Comparison of ENCODE assay signal across 2 cellular contexts in the genomic region with DNA sequence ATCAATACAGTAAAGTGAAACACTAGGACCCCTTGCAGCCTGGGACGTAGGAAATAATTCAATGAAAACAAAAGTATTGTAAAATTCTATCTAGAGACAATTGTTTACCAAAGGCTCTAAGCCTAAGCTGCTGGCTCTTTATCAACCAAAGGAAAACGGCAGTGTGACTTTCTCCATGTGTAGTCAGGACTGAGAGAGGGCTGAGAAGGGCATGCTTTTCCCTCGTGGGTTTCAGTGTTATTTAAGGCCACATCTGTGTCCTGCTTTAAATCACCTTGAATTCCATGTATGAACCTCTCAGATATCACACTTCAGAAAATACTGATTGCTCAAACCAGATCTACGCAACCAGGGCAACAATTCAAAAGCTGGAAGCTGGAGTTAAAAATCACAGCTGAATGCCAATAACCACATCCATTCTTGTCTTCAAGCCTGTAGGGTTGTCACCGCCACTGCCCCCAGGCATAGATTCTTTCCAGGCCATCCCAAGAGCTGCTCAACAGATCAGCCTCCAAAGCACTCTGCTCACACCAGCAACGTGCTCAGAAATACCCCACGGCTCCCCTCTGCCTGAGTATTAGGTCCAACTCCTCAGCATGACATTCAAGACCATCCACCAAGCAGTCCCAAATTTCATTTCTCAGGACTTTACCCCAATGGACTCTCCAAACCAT.
TF ChIP-seq lines count a peak whose summit lies in the region.

No MANE protein-coding gene starts in this region.

TF ChIP-seq in GM23338, 12 proteins besides CTCF, POLR2A, EP300 and RAD21 (continued from another document):
- TF ChIP-seq, protein P1, sequence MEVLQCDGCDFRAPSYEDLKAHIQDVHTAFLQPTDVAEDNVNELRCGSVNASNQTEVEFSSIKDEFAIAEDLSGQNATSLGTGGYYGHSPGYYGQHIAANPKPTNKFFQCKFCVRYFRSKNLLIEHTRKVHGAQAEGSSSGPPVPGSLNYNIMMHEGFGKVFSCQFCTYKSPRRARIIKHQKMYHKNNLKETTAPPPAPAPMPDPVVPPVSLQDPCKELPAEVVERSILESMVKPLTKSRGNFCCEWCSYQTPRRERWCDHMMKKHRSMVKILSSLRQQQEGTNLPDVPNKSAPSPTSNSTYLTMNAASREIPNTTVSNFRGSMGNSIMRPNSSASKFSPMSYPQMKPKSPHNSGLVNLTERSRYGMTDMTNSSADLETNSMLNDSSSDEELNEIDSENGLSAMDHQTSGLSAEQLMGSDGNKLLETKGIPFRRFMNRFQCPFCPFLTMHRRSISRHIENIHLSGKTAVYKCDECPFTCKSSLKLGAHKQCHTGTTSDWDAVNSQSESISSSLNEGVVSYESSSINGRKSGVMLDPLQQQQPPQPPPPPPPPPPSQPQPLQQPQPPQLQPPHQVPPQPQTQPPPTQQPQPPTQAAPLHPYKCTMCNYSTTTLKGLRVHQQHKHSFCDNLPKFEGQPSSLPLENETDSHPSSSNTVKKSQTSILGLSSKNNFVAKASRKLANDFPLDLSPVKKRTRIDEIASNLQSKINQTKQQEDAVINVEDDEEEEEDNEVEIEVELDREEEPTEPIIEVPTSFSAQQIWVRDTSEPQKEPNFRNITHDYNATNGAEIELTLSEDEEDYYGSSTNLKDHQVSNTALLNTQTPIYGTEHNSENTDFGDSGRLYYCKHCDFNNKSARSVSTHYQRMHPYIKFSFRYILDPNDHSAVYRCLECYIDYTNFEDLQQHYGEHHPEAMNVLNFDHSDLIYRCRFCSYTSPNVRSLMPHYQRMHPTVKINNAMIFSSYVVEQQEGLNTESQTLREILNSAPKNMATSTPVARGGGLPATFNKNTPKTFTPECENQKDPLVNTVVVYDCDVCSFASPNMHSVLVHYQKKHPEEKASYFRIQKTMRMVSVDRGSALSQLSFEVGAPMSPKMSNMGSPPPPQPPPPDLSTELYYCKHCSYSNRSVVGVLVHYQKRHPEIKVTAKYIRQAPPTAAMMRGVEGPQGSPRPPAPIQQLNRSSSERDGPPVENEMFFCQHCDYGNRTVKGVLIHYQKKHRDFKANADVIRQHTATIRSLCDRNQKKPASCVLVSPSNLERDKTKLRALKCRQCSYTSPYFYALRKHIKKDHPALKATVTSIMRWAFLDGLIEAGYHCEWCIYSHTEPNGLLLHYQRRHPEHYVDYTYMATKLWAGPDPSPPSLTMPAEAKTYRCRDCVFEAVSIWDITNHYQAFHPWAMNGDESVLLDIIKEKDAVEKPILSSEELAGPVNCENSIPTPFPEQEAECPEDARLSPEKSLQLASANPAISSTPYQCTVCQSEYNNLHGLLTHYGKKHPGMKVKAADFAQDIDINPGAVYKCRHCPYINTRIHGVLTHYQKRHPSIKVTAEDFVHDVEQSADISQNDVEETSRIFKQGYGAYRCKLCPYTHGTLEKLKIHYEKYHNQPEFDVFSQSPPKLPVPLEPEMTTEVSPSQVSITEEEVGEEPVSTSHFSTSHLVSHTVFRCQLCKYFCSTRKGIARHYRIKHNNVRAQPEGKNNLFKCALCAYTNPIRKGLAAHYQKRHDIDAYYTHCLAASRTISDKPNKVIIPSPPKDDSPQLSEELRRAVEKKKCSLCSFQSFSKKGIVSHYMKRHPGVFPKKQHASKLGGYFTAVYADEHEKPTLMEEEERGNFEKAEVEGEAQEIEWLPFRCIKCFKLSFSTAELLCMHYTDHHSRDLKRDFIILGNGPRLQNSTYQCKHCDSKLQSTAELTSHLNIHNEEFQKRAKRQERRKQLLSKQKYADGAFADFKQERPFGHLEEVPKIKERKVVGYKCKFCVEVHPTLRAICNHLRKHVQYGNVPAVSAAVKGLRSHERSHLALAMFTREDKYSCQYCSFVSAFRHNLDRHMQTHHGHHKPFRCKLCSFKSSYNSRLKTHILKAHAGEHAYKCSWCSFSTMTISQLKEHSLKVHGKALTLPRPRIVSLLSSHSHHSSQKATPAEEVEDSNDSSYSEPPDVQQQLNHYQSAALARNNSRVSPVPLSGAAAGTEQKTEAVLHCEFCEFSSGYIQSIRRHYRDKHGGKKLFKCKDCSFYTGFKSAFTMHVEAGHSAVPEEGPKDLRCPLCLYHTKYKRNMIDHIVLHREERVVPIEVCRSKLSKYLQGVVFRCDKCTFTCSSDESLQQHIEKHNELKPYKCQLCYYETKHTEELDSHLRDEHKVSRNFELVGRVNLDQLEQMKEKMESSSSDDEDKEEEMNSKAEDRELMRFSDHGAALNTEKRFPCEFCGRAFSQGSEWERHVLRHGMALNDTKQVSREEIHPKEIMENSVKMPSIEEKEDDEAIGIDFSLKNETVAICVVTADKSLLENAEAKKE (CRISPR knock-in tag; IDR thresholded peaks at IDR 0.05), result no peak
- no peak for TF ChIP-seq EZH2phosphoT487 (IDR thresholded peaks at IDR 0.05; ENCODE audit: unreplicated experiment)
- TF ChIP-seq, protein P2, sequence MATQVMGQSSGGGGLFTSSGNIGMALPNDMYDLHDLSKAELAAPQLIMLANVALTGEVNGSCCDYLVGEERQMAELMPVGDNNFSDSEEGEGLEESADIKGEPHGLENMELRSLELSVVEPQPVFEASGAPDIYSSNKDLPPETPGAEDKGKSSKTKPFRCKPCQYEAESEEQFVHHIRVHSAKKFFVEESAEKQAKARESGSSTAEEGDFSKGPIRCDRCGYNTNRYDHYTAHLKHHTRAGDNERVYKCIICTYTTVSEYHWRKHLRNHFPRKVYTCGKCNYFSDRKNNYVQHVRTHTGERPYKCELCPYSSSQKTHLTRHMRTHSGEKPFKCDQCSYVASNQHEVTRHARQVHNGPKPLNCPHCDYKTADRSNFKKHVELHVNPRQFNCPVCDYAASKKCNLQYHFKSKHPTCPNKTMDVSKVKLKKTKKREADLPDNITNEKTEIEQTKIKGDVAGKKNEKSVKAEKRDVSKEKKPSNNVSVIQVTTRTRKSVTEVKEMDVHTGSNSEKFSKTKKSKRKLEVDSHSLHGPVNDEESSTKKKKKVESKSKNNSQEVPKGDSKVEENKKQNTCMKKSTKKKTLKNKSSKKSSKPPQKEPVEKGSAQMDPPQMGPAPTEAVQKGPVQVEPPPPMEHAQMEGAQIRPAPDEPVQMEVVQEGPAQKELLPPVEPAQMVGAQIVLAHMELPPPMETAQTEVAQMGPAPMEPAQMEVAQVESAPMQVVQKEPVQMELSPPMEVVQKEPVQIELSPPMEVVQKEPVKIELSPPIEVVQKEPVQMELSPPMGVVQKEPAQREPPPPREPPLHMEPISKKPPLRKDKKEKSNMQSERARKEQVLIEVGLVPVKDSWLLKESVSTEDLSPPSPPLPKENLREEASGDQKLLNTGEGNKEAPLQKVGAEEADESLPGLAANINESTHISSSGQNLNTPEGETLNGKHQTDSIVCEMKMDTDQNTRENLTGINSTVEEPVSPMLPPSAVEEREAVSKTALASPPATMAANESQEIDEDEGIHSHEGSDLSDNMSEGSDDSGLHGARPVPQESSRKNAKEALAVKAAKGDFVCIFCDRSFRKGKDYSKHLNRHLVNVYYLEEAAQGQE (IDR thresholded peaks at IDR 0.05; ENCODE audit: unreplicated experiment), result no peak
- no peak for TF ChIP-seq NANOG (IDR thresholded peaks at IDR 0.05; ENCODE audit: borderline replicate concordance)
- TF ChIP-seq, protein P3, sequence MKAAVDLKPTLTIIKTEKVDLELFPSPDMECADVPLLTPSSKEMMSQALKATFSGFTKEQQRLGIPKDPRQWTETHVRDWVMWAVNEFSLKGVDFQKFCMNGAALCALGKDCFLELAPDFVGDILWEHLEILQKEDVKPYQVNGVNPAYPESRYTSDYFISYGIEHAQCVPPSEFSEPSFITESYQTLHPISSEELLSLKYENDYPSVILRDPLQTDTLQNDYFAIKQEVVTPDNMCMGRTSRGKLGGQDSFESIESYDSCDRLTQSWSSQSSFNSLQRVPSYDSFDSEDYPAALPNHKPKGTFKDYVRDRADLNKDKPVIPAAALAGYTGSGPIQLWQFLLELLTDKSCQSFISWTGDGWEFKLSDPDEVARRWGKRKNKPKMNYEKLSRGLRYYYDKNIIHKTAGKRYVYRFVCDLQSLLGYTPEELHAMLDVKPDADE (IDR thresholded peaks at IDR 0.05), result no peak
- TF ChIP-seq POLR2AphosphoS5 (IDR thresholded peaks at IDR 0.05; ENCODE audit: low read depth), result no peak
- TF ChIP-seq CREB1 (CRISPR knock-in tag; IDR thresholded peaks at IDR 0.05; ENCODE audit: low read depth), result no peak

TF ChIP-seq in WTC11, 78 proteins besides CTCF, POLR2A, EP300 and RAD21 (continued from another document):
- TF ChIP-seq, protein P4, sequence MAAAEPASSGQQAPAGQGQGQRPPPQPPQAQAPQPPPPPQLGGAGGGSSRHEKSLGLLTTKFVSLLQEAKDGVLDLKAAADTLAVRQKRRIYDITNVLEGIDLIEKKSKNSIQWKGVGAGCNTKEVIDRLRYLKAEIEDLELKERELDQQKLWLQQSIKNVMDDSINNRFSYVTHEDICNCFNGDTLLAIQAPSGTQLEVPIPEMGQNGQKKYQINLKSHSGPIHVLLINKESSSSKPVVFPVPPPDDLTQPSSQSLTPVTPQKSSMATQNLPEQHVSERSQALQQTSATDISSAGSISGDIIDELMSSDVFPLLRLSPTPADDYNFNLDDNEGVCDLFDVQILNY (CRISPR knock-in tag; IDR thresholded peaks at IDR 0.05), result no peak
- TF ChIP-seq SMAD3 (CRISPR knock-in tag; IDR thresholded peaks at IDR 0.05; ENCODE audit: borderline replicate concordance), result no peak
